ENCODE assay signal across 14 cellular contexts in genomic region chr11:10109836-10110235, GRCh38.
DNase-seq lines count a peak whose midpoint lies in the region.
"Had no signal": no experiment of that assay in that cellular context is flagged by ENCODE, and none has a peak within 500 bp of the region (broad histone marks: within the 10 kb centered on the region; RNA-seq: fewer than 3 reads in every experiment).

No MANE protein-coding gene starts in this region.

- H3K27me3 ChIP-seq in skeletal muscle satellite cell (ENCODE audit: control insufficient read depth, insufficient read depth, low read length): no peaks in the 10 kb centered on the region

- no peaks in the 10 kb centered on the region for H3K9me3 ChIP-seq in SK-N-MC (ENCODE audit: low read depth, low read length)
- no peaks in the 10 kb centered on the region for H3K9me3 ChIP-seq in skeletal muscle satellite cell (replicated peaks; ENCODE audit: low read length)

- H3K9ac ChIP-seq in SK-N-MC (ENCODE audit: insufficient read length): peak overlapping the region; percentile 65
- H3K9ac ChIP-seq in skeletal muscle satellite cell (ENCODE audit: low read depth, low read length): peak overlapping the region; percentile 59

- peak; percentile 69 for DNase-seq in EL
- DNase-seq in SK-N-MC (ENCODE audit: low read depth, low spot score): peak; percentile 63
- peak; percentile 85 for DNase-seq in fibroblast of the conjunctiva (ENCODE audit: low read depth)
- no peak for DNase-seq in NCI-H2029 treated with DMSO at 0.1 percent for 48 hours (lab: John Stamatoyannopoulos, UW)
- DNase-seq in caudate nucleus (lab: John Stamatoyannopoulos, UW): no peak
- DNase-seq in OCI-M2 (lab: John Stamatoyannopoulos, UW; ENCODE audit: unreplicated experiment): no peak
- DNase-seq in glomerular visceral epithelial cell (ENCODE audit: extremely low spot score): no peak
- DNase-seq: activated CD8-positive, alpha-beta memory T cell treated with anti-CD3 and anti-CD28 coated beads for 24 hours; activated naive CD4-positive, alpha-beta T cell treated with anti-CD3 and anti-CD28 coated beads, Interleukin-2, amount 50 U/mL, for 16 hours; CD4-positive, alpha-beta memory T cell; MM.1S; PC-9 had no signal

- H3K4me3 ChIP-seq in SK-N-MC (peak overlapping the region; percentile 75), skeletal muscle satellite cell (ENCODE audit: low read length) (no peak overlapping the region)
- H3K4me3 ChIP-seq: PC-9 had no signal

- 0 out of 2 replicates have a peak, but pooled peaks cover 6% of the 10 kb centered on the region for H3K36me3 ChIP-seq in SK-N-MC (ENCODE audit: insufficient read depth, low read length)
- no peaks in the 10 kb centered on the region for H3K36me3 ChIP-seq in skeletal muscle satellite cell (ENCODE audit: insufficient read depth, low read length)

- peak overlapping the region; percentile 60 for H3K4me2 ChIP-seq in skeletal muscle satellite cell (ENCODE audit: low read length)
- H3K4me2 ChIP-seq: PC-9 had no signal

- peaks cover 20% of the 10 kb centered on the region for H3K4me1 ChIP-seq in skeletal muscle satellite cell (ENCODE audit: control insufficient read depth, insufficient read depth, low read length)

- H3K27ac ChIP-seq in SK-N-MC (peak overlapping the region; percentile 99), caudate nucleus (ENCODE audit: low read depth, low read length) (no peak overlapping the region)
- H3K27ac ChIP-seq: HL-60, PC-9 had no signal

Comparison
In these comparisons a context has a peak if more than half of its experiments do, and no peak if none do; other contexts are left out.
1. DNase-seq: peak in EL (single experiment), SK-N-MC (single experiment) and fibroblast of the conjunctiva (single experiment); none in NCI-H2029 treated with DMSO at 0.1 percent for 48 hours (single experiment), caudate nucleus (0 of 61), OCI-M2 (single experiment) and glomerular visceral epithelial cell (single experiment).